In the genomic region with DNA sequence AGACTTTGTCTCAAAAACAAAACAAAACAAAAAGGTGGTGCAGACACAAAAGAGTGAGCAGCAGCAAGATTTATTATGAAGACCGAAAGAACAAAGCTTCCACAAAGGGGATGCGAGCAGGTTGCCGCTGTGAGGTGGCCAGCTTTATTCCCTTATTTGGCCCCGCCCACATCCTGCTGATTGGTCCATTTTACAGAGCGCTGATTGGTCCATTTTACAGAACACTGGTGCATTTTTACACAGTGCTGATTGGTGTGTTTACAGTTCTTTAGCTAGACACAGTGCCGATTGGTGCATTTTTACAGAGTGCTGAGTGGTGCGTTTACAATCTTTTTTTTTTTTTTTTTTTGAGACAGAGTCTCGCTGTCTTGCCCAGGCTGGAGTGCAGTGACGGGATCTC, we compare ENCODE assay signal across 19 cellular contexts.
DNase-seq lines count a peak whose midpoint lies in the region; ATAC-seq, FAIRE-seq and TF ChIP-seq lines count a peak whose summit lies in the region.
"Had no signal": no experiment of that assay in that cellular context is flagged by ENCODE, and none has a peak within 500 bp of the region (broad histone marks: within the 10 kb centered on the region; RNA-seq: fewer than 3 reads in every experiment).

No MANE protein-coding gene starts in this region.

- 57% methylated on average over 9 of the region's 9 CpGs for WGBS in HepG2 (ENCODE audit: low lambda C conversion rate)
- 50% methylated on average over 2 of the region's 9 CpGs for WGBS in right lobe of liver (ENCODE audit: insufficient coverage, low coverage, low lambda C conversion rate, missing lambda C conversion rate)

- ATAC-seq in HepG2 (no peak), right lobe of liver (no peak), WTC11 (no peak), HG02763 (IDR thresholded peaks at IDR 0.05; ENCODE audit: unreplicated experiment) (no peak)
- ATAC-seq: CD8-positive, alpha-beta T cell; GM12878; GM23338 had no signal

- H3K27ac Mint-ChIP-seq in WTC11 (no peak overlapping the region; the same call in 1 of the 2 replicates), glutamatergic neuron (ENCODE audit: unreplicated experiment) (peak overlapping the region; percentile 28)
- H3K27ac Mint-ChIP-seq: B cell; CD8-positive, alpha-beta T cell; GM23338; IgD-negative memory B cell had no signal

- in situ Hi-C loops in HepG2 (cut with HindIII; ENCODE audit: extremely low pct_ligation_motif_present, low pct_unique_long_range_greater_than_20kb), result no loop called here

- H3K27me3 Mint-ChIP-seq in WTC11 (ENCODE audit: low read depth) (no peaks in the 10 kb centered on the region), glutamatergic neuron (ENCODE audit: unreplicated experiment) (peaks cover 12% of the 10 kb centered on the region)

- H3K4me1 ChIP-seq in HepG2 (ENCODE audit: insufficient read depth, low read length) (no peaks in the 10 kb centered on the region), right lobe of liver (no peaks in the 10 kb centered on the region)
- H3K4me1 ChIP-seq: BLaER1 treated with 17β-estradiol and CSF1 and Interleukin-3, amounts not matched to agents 10 nM and 100 nM had no signal

- no peak overlapping the region for H3K9ac ChIP-seq in HepG2 (ENCODE audit: insufficient read depth, low read depth, low read length)
- H3K9ac ChIP-seq: BLaER1 treated with 17β-estradiol and CSF1 and Interleukin-3, amounts not matched to agents 10 nM and 100 nM had no signal

- CTCF ChIA-PET in HepG2 (lab: Yijun Ruan, JAX; ENCODE audit: low intra/inter-chr PET ratio, low total read pairs), result no interaction called here
- CTCF ChIA-PET in WTC11 (lab: Charles Lee), result interaction anchor here (0.6 to 1.4 kb wide), 2 partner anchors 275 to 629 kb away, joined by 4 read pairs; no protein-coding TSS in a partner anchor

- DNase-seq in HepG2 (ENCODE audit: low spot score) (no peak), right lobe of liver (no peak), WTC11 (ENCODE audit: low spot score) (no peak), glutamatergic neuron (no peak), NCI-H2081 treated with DMSO at 0.1 percent for 48 hours (lab: John Stamatoyannopoulos, UW) (no peak)
- DNase-seq: Calu3; CD8-positive, alpha-beta T cell; DMS79 treated with DMSO at 0.1 percent for 48 hours; EL; HCEC 1CT had no signal

- TF ChIP-seq POLR2A in HepG2 (IDR thresholded peaks at IDR 0.05; ENCODE audit: insufficient read depth in 1 of 2, low read depth in 2 of 2, low read length in 2 of 2) (no peak), right lobe of liver (IDR thresholded peaks at IDR 0.05) (no peak)

- TF ChIP-seq RAD21 in HepG2 (CRISPR knock-in tag; IDR thresholded peaks at IDR 0.05), result no peak

- POLR2A ChIA-PET in HepG2 (lab: Yijun Ruan, JAX) (no interaction called here), WTC11 (lab: Charles Lee) (interaction anchor here (0.6 kb wide), 1 partner anchor 339 kb away, joined by 5 read pairs; no protein-coding TSS in a partner anchor)

- H3K4me3 Mint-ChIP-seq in WTC11 (no peak overlapping the region), glutamatergic neuron (ENCODE audit: unreplicated experiment) (no peak overlapping the region)
- H3K4me3 Mint-ChIP-seq: B cell; CD8-positive, alpha-beta T cell; GM23338; IgD-negative memory B cell had no signal

- no peak for TF ChIP-seq EP300 in HepG2 (IDR thresholded peaks at IDR 0.05; ENCODE audit: low read depth in 2 of 2, low read length in 2 of 2)
- no peak for TF ChIP-seq EP300 in HepG2 (CRISPR knock-in tag; IDR thresholded peaks at IDR 0.05; ENCODE audit: borderline replicate concordance)

- peaks cover 59% of the 10 kb centered on the region for H3K4me1 Mint-ChIP-seq in WTC11
- peaks cover 44% of the 10 kb centered on the region for H3K4me1 Mint-ChIP-seq in glutamatergic neuron (ENCODE audit: low read depth, unreplicated experiment)
- H3K4me1 Mint-ChIP-seq: B cell, IgD-negative memory B cell had no signal

- H3K9me3 ChIP-seq in HepG2 (ENCODE audit: low read length) (no peaks in the 10 kb centered on the region), right lobe of liver (no peaks in the 10 kb centered on the region)

- no peak for FAIRE-seq in HepG2 (lab: Jason Lieb, UNC)
- FAIRE-seq: GM12878, H54, HTR-8/SVneo had no signal

- H3K9me3 Mint-ChIP-seq in WTC11, result 0 out of 2 replicates have a peak, but pooled peaks cover 8% of the 10 kb centered on the region
- H3K9me3 Mint-ChIP-seq in glutamatergic neuron (ENCODE audit: unreplicated experiment), result peaks cover 15% of the 10 kb centered on the region
- H3K9me3 Mint-ChIP-seq: CD8-positive, alpha-beta T cell; GM23338; IgD-negative memory B cell had no signal

- TF ChIP-seq CTCF in HepG2 (CRISPR knock-in tag; IDR thresholded peaks at IDR 0.05) (no peak), right lobe of liver (IDR thresholded peaks at IDR 0.05) (no peak), WTC11 (IDR thresholded peaks at IDR 0.05) (no peak), glutamatergic neuron (IDR thresholded peaks at IDR 0.05; ENCODE audit: partially characterized antibody, unreplicated experiment) (no peak)

- H3K36me3 ChIP-seq in HepG2 (replicated peaks in 1 of 2; ENCODE audit: control insufficient read depth in 1 of 2, insufficient read depth in 2 of 2, low read length in 2 of 2) (no peaks in the 10 kb centered on the region), right lobe of liver (no peaks in the 10 kb centered on the region)
- H3K36me3 ChIP-seq: BLaER1 treated with 17β-estradiol and CSF1 and Interleukin-3, amounts not matched to agents 10 nM and 100 nM had no signal

- no TSS peak for BruUV-seq in HepG2 (replicated peaks; lab: Mats Ljungman, UMichigan)

- H3K27ac ChIP-seq in HepG2 (ENCODE audit: extremely low read length, insufficient read depth, low read length), result no peak overlapping the region
- no peak overlapping the region for H3K27ac ChIP-seq in right lobe of liver
- H3K27ac ChIP-seq: BLaER1 treated with 17β-estradiol and CSF1 and Interleukin-3, amounts not matched to agents 10 nM and 100 nM; HL-60 had no signal

- no peak overlapping the region for H3K4me3 ChIP-seq in HepG2 (replicated peaks in 1 of 3; ENCODE audit: insufficient read depth in 1 of 3, low read depth in 2 of 3, low read length in 3 of 3)
- no peak overlapping the region for H3K4me3 ChIP-seq in right lobe of liver
- H3K4me3 ChIP-seq: BLaER1 treated with 17β-estradiol and CSF1 and Interleukin-3, amounts not matched to agents 10 nM and 100 nM; GM12878; GM23338 had no signal

- H3K79me2 ChIP-seq in HepG2 (ENCODE audit: insufficient read depth, low read length), result no peaks in the 10 kb centered on the region

- H3K4me2 ChIP-seq in HepG2 (ENCODE audit: low read depth, low read length), result no peak overlapping the region
- H3K4me2 ChIP-seq: BLaER1 treated with 17β-estradiol and CSF1 and Interleukin-3, amounts not matched to agents 10 nM and 100 nM; GM23338 had no signal

- peaks cover 3% of the 10 kb centered on the region; the same call in 1 of the 2 replicates for H3K36me3 Mint-ChIP-seq in WTC11
- no peaks in the 10 kb centered on the region for H3K36me3 Mint-ChIP-seq in glutamatergic neuron (ENCODE audit: unreplicated experiment)
- H3K36me3 Mint-ChIP-seq: CD8-positive, alpha-beta T cell had no signal

- intact Hi-C loops in HepG2 (cut with micrococcal nuclease; ENCODE audit: unreplicated experiment) (no loop called here), right lobe of liver (cut with DNase I) (no loop called here)

- no peaks in the 10 kb centered on the region for H4K20me1 ChIP-seq in HepG2 (ENCODE audit: insufficient read depth, low read length)
- H4K20me1 ChIP-seq: BLaER1 treated with 17β-estradiol and CSF1 and Interleukin-3, amounts not matched to agents 10 nM and 100 nM had no signal

- H3K27me3 ChIP-seq in HepG2 (ENCODE audit: control insufficient read depth in 1 of 2, insufficient read depth in 2 of 2, low read length in 2 of 2) (peaks cover 0 to 21% of the 10 kb centered on the region in 2 experiments; a peak in 3 of 5 replicates), right lobe of liver (no peaks in the 10 kb centered on the region)
- H3K27me3 ChIP-seq: BLaER1 treated with 17β-estradiol and CSF1 and Interleukin-3, amounts not matched to agents 10 nM and 100 nM had no signal

- no peak overlapping the region for H2AFZ ChIP-seq in HepG2 (ENCODE audit: low read length)
- H2AFZ ChIP-seq: GM23338 had no signal

TF ChIP-seq in HepG2, 621 proteins besides CTCF, POLR2A, EP300 and RAD21:
- TF ChIP-seq SP140L (CRISPR knock-in tag; IDR thresholded peaks at IDR 0.05; ENCODE audit: borderline replicate concordance) (no peak), NFYC (CRISPR knock-in tag; IDR thresholded peaks at IDR 0.05) (peak; percentile 34; the same call in 1 of the 2 replicates), NFYB (CRISPR knock-in tag; IDR thresholded peaks at IDR 0.05) (peak; percentile 42; the same call in 1 of the 2 replicates), E2F5 (CRISPR knock-in tag; conservative IDR thresholded peaks at IDR 0.05) (no peak), ZNF260 (CRISPR knock-in tag; IDR thresholded peaks at IDR 0.05; ENCODE audit: borderline replicate concordance, low read depth) (no peak)

TF ChIP-seq in WTC11, 78 proteins besides CTCF, POLR2A, EP300 and RAD21:
- TF ChIP-seq NFYB (CRISPR knock-in tag; conservative IDR thresholded peaks at IDR 0.05; ENCODE audit: low read depth), result peak; percentile 50
- TF ChIP-seq ERG (CRISPR knock-in tag; IDR thresholded peaks at IDR 0.05), result no peak

Comparison
In these comparisons a context has a peak if more than half of its experiments do, and no peak if none do; other contexts are left out.
1. Of the 50 proteins assayed by ChIP-seq in both HepG2 and WTC11: peak only in HepG2: none; only in WTC11: none; in both: NFYB; in neither: 49.